In the genomic region with DNA sequence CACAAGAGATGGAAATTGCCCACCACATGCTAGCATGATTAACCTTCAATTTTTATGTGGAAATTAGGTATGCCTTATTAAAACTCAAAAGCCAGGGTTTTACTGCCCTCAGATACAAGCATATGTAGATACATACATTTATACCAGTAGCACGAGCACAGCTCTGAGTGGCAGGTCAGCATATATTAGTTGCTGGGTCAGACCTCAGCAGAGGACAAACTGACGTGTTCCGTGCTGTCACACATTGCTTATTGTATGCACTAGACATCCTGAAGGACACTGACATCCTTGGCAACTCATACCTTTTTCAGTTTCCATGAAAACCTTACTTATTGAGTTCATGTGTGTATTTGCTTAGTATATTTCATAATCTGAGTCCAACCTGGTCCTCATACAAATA, we compare ENCODE assay signal across 38 cellular contexts.
"Had no signal": no experiment of that assay in that cellular context is flagged by ENCODE, and none has a peak within 500 bp of the region (broad histone marks: within the 10 kb centered on the region; RNA-seq: fewer than 3 reads in every experiment).

No MANE protein-coding gene starts in this region.

- H3K4me3 Mint-ChIP-seq: activated B cell treated with CpG ODN at 0.5 μM for 24 hours; activated CD4-positive, alpha-beta memory T cell treated with anti-CD3 and anti-CD28 coated beads for 36 hours; activated CD4-positive, alpha-beta T cell treated with anti-CD3 and anti-CD28 coated beads, Interleukin-2, amount 10 ng/mL, durations not matched to agents 24 days and 14 days; activated CD8-positive, alpha-beta T cell treated with anti-CD3 and anti-CD28 coated beads for 36 hours; activated naive CD4-positive, alpha-beta T cell treated with anti-CD3 and anti-CD28 coated beads, Interleukin-2, amount 10 ng/mL, durations not matched to agents 7 days and 5 days; activated naive CD4-positive, alpha-beta T cell treated with anti-CD3 and anti-CD28 coated beads, Interleukin-2, amount 50 U/mL, for 24 hours; activated naive CD8-positive, alpha-beta T cell; activated naive CD8-positive, alpha-beta T cell treated with anti-CD3 and anti-CD28 coated beads, Interleukin-2, amount 10 ng/mL, durations not matched to agents 7 days and 5 days; activated naive CD8-positive, alpha-beta T cell treated with anti-CD3 and anti-CD28 coated beads, Interleukin-2, amount 50 U/mL, for 24 hours; activated T-cell treated with anti-CD3 and anti-CD28 coated beads, Interleukin-2, amount 50 U/mL, for 4 hours; activated T-cell treated with anti-CD3 and anti-CD28 coated beads, Interleukin-2, amount 50 U/mL, for 72 hours; activated T-helper 1 cell treated with anti-CD3 and anti-CD28 coated beads, Interleukin-12 subunit alpha, Interleukin-12 subunit beta, Interleukin-2, Interleukin-4 antibody, amounts not matched to agents 30 ng/mL and 10 ng/mL and 1 ng/mL, durations not matched to agents 14 hours and 24 hours and 36 hours; activated T-helper 17 cell treated with anti-CD3 and anti-CD28 coated beads, Interleukin-2, amount 50 U/mL, for 72 hours; brain; central memory CD8-positive, alpha-beta T cell; T-helper 1 cell treated with Interleukin-12 subunit alpha and Interleukin-12 subunit beta and Interleukin-4 antibody, amounts not matched to agents 30 μg/mL and 1 μg/mL, for 36 hours; T-helper 2 cell treated with Interferon-gamma antibody and Interleukin-4, amounts not matched to agents 5 μg/mL and 100 μg/mL, for 36 hours had no signal

- H3K27ac Mint-ChIP-seq: activated B cell treated with CpG ODN at 0.5 μM for 24 hours; activated CD4-positive, alpha-beta memory T cell treated with anti-CD3 and anti-CD28 coated beads for 36 hours; activated CD4-positive, alpha-beta T cell treated with anti-CD3 and anti-CD28 coated beads, Interleukin-2, amount 10 ng/mL, durations not matched to agents 24 days and 14 days; activated CD8-positive, alpha-beta T cell treated with anti-CD3 and anti-CD28 coated beads for 36 hours; activated naive CD4-positive, alpha-beta T cell treated with anti-CD3 and anti-CD28 coated beads, Interleukin-2, amount 10 ng/mL, durations not matched to agents 7 days and 5 days; activated naive CD4-positive, alpha-beta T cell treated with anti-CD3 and anti-CD28 coated beads, Interleukin-2, amount 50 U/mL, for 24 hours; activated naive CD8-positive, alpha-beta T cell; activated naive CD8-positive, alpha-beta T cell treated with anti-CD3 and anti-CD28 coated beads, Interleukin-2, amount 10 ng/mL, durations not matched to agents 7 days and 5 days; activated naive CD8-positive, alpha-beta T cell treated with anti-CD3 and anti-CD28 coated beads, Interleukin-2, amount 50 U/mL, for 24 hours; activated T-cell treated with anti-CD3 and anti-CD28 coated beads, Interleukin-2, amount 50 U/mL, for 72 hours; activated T-helper 1 cell treated with anti-CD3 and anti-CD28 coated beads, Interleukin-12 subunit alpha, Interleukin-12 subunit beta, Interleukin-2, Interleukin-4 antibody, amounts not matched to agents 30 ng/mL and 10 ng/mL and 1 ng/mL, durations not matched to agents 14 hours and 24 hours and 36 hours; activated T-helper 17 cell treated with anti-CD3 and anti-CD28 coated beads, Interleukin-2, amount 50 U/mL, for 72 hours; brain; T-helper 1 cell treated with Interleukin-12 subunit alpha and Interleukin-12 subunit beta and Interleukin-4 antibody, amounts not matched to agents 30 μg/mL and 1 μg/mL, for 36 hours; T-helper 2 cell treated with Interferon-gamma antibody and Interleukin-4, amounts not matched to agents 5 μg/mL and 100 μg/mL, for 36 hours had no signal

- FAIRE-seq: bronchial epithelial cell, TTC549 had no signal

- ATAC-seq: activated CD8-positive, alpha-beta T cell treated with anti-CD3 and anti-CD28 coated beads for 36 hours; activated naive CD8-positive, alpha-beta T cell treated with anti-CD3 and anti-CD28 coated beads, Interleukin-2, amount 50 U/mL, for 24 hours; activated T-cell treated with anti-CD3 and anti-CD28 coated beads, Interleukin-2, amount 50 U/mL, for 4 hours; activated T-cell treated with anti-CD3 and anti-CD28 coated beads, Interleukin-2, amount 50 U/mL, for 72 hours; activated T-helper 17 cell treated with anti-CD3 and anti-CD28 coated beads, Interleukin-2, amount 50 U/mL, for 72 hours had no signal

- H3K27me3 ChIP-seq: ascending aorta, cardiac muscle cell had no signal

- H3K9me3 ChIP-seq: ascending aorta had no signal

- H3K27ac ChIP-seq: ascending aorta, cardiac muscle cell, VCaP had no signal

- H3K9me3 Mint-ChIP-seq: activated B cell treated with CpG ODN at 0.5 μM for 24 hours; activated CD4-positive, alpha-beta T cell treated with anti-CD3 and anti-CD28 coated beads, Interleukin-2, amount 10 ng/mL, durations not matched to agents 24 days and 14 days; activated CD8-positive, alpha-beta T cell treated with anti-CD3 and anti-CD28 coated beads for 36 hours; activated naive CD4-positive, alpha-beta T cell treated with anti-CD3 and anti-CD28 coated beads, Interleukin-2, amount 10 ng/mL, durations not matched to agents 7 days and 5 days; activated naive CD4-positive, alpha-beta T cell treated with anti-CD3 and anti-CD28 coated beads, Interleukin-2, amount 50 U/mL, for 24 hours; activated naive CD8-positive, alpha-beta T cell treated with anti-CD3 and anti-CD28 coated beads, Interleukin-2, amount 50 U/mL, for 24 hours; activated T-helper 1 cell treated with anti-CD3 and anti-CD28 coated beads, Interleukin-12 subunit alpha, Interleukin-12 subunit beta, Interleukin-2, Interleukin-4 antibody, amounts not matched to agents 30 ng/mL and 10 ng/mL and 1 ng/mL, durations not matched to agents 14 hours and 24 hours and 36 hours; T-helper 1 cell treated with Interleukin-12 subunit alpha and Interleukin-12 subunit beta and Interleukin-4 antibody, amounts not matched to agents 30 μg/mL and 1 μg/mL, for 36 hours had no signal

- H3K36me3 Mint-ChIP-seq: activated CD4-positive, alpha-beta memory T cell treated with anti-CD3 and anti-CD28 coated beads for 36 hours; activated naive CD4-positive, alpha-beta T cell treated with anti-CD3 and anti-CD28 coated beads, Interleukin-2, amount 10 ng/mL, durations not matched to agents 7 days and 5 days; activated naive CD4-positive, alpha-beta T cell treated with anti-CD3 and anti-CD28 coated beads, Interleukin-2, amount 50 U/mL, for 24 hours; activated naive CD8-positive, alpha-beta T cell; activated naive CD8-positive, alpha-beta T cell treated with anti-CD3 and anti-CD28 coated beads, Interleukin-2, amount 10 ng/mL, durations not matched to agents 7 days and 5 days; brain had no signal

- DNase-seq: activated B cell treated with CpG ODN at 0.5 μM for 24 hours; activated CD4-positive, alpha-beta memory T cell treated with anti-CD3 and anti-CD28 coated beads for 36 hours; activated CD4-positive, alpha-beta T cell treated with anti-CD3 and anti-CD28 coated beads for 4 hours; activated CD4-positive, alpha-beta T cell treated with anti-CD3 and anti-CD28 coated beads, Interleukin-2, amount 10 ng/mL, durations not matched to agents 24 days and 14 days; activated CD4-positive, alpha-beta T cell treated with anti-CD3 and anti-CD28 coated beads, Interleukin-2, amount 50 U/mL, for 1 hour; activated CD4-positive, alpha-beta T cell treated with anti-CD3 and anti-CD28 coated beads, Interleukin-2, amount 50 U/mL, for 4 hours; activated CD4-positive, CD25-positive, alpha-beta regulatory T cell treated with anti-CD3 and anti-CD28 coated beads, Interleukin-2, amount 50 U/mL, for 72 hours; activated CD8-positive, alpha-beta memory T cell treated with anti-CD3 and anti-CD28 coated beads, Interleukin-2, amount 50 U/mL, for 4 hours; activated CD8-positive, alpha-beta T cell treated with anti-CD3 and anti-CD28 coated beads for 36 hours; activated effector memory CD4-positive, alpha-beta T cell treated with Interleukin-2 at 50 U/mL for 16 hours; activated gamma-delta T cell; activated naive CD4-positive, alpha-beta T cell treated with anti-CD3 and anti-CD28 coated beads, Interleukin-2, amount 10 ng/mL, durations not matched to agents 7 days and 5 days; activated naive CD4-positive, alpha-beta T cell treated with Interleukin-2 at 50 U/mL for 16 hours; activated naive CD8-positive, alpha-beta T cell treated with anti-CD3 and anti-CD28 coated beads, Interleukin-2, amount 10 ng/mL, durations not matched to agents 7 days and 5 days; activated naive CD8-positive, alpha-beta T cell treated with anti-CD3 and anti-CD28 coated beads, Interleukin-2, amount 50 U/mL, for 24 hours; activated T-cell treated with anti-CD3 and anti-CD28 coated beads for 4 hours; activated T-cell treated with anti-CD3 and anti-CD28 coated beads, Interleukin-2, amount 50 U/mL, for 1 hour; activated T-cell treated with anti-CD3 and anti-CD28 coated beads, Interleukin-2, amount 50 U/mL, for 4 hours; activated T-cell treated with anti-CD3 and anti-CD28 coated beads, Interleukin-2, amount 50 U/mL, for 72 hours; amygdala; anterior cingulate cortex; caudate nucleus; cerebellar nuclear complex; T-helper 2 cell; T-helper 9 cell had no signal

- H3K4me3 ChIP-seq: ascending aorta, cardiac muscle cell had no signal

- H3K27me3 Mint-ChIP-seq: activated B cell treated with CpG ODN at 0.5 μM for 24 hours; activated CD4-positive, alpha-beta memory T cell treated with anti-CD3 and anti-CD28 coated beads for 36 hours; activated CD4-positive, alpha-beta T cell treated with anti-CD3 and anti-CD28 coated beads, Interleukin-2, amount 10 ng/mL, durations not matched to agents 24 days and 14 days; activated CD8-positive, alpha-beta T cell treated with anti-CD3 and anti-CD28 coated beads for 36 hours; activated naive CD4-positive, alpha-beta T cell treated with anti-CD3 and anti-CD28 coated beads, Interleukin-2, amount 10 ng/mL, durations not matched to agents 7 days and 5 days; activated naive CD4-positive, alpha-beta T cell treated with anti-CD3 and anti-CD28 coated beads, Interleukin-2, amount 50 U/mL, for 24 hours; activated T-helper 17 cell treated with anti-CD3 and anti-CD28 coated beads, Interleukin-2, amount 50 U/mL, for 72 hours; brain; central memory CD8-positive, alpha-beta T cell had no signal

- H3K4me1 Mint-ChIP-seq: activated B cell treated with CpG ODN at 0.5 μM for 24 hours; activated CD4-positive, alpha-beta T cell treated with anti-CD3 and anti-CD28 coated beads, Interleukin-2, amount 10 ng/mL, durations not matched to agents 24 days and 14 days; activated naive CD4-positive, alpha-beta T cell treated with anti-CD3 and anti-CD28 coated beads, Interleukin-2, amount 10 ng/mL, durations not matched to agents 7 days and 5 days; activated naive CD4-positive, alpha-beta T cell treated with anti-CD3 and anti-CD28 coated beads, Interleukin-2, amount 50 U/mL, for 24 hours; activated naive CD8-positive, alpha-beta T cell treated with anti-CD3 and anti-CD28 coated beads, Interleukin-2, amount 10 ng/mL, durations not matched to agents 7 days and 5 days; activated naive CD8-positive, alpha-beta T cell treated with anti-CD3 and anti-CD28 coated beads, Interleukin-2, amount 50 U/mL, for 24 hours; activated T-helper 17 cell treated with anti-CD3 and anti-CD28 coated beads, Interleukin-2, amount 50 U/mL, for 72 hours; central memory CD8-positive, alpha-beta T cell had no signal

- H3K36me3 ChIP-seq: ascending aorta, cardiac muscle cell had no signal
